In genomic region chr17:42585353-42585752, GRCh38 we compare ENCODE assay signal across 17 cellular contexts. TPM values are rescaled to one million over a fixed set of nuclear protein-coding genes. Genes with fewer than 3 reads are reported as not detected.
A peak's percentile ranks its signal among the peaks of the same experiment; 100 is the strongest.
DNase-seq lines count a peak whose midpoint lies in the region; ATAC-seq and TF ChIP-seq lines count a peak whose summit lies in the region.
"Had no signal": no experiment of that assay in that cellular context is flagged by ENCODE, and none has a peak within 500 bp of the region (broad histone marks: within the 10 kb centered on the region; RNA-seq: fewer than 3 reads in every experiment).

No MANE protein-coding gene starts in this region.

- peaks cover 66 to 96% of the 10 kb centered on the region in 2 experiments for H3K36me3 ChIP-seq in mesenchymal stem cell (ENCODE audit: control insufficient read depth in 1 of 2, insufficient read depth in 2 of 2, low read depth in 1 of 2, low read length in 2 of 2)

- no peak overlapping the region for H2AK5ac ChIP-seq in mesenchymal stem cell (ENCODE audit: low read length, severe bottlenecking)

- H3K4me3 ChIP-seq in AG10803 (ENCODE audit: low read length) (no peak overlapping the region), choroid plexus epithelial cell (ENCODE audit: low read depth, low read length) (no peak overlapping the region), mesenchymal stem cell (ENCODE audit: insufficient read depth in 1 of 2, low read depth in 1 of 2, low read length in 2 of 2) (no peak overlapping the region)
- H3K4me3 ChIP-seq: ascending aorta, tibial nerve had no signal

- no peak overlapping the region for H3K18ac ChIP-seq in mesenchymal stem cell (ENCODE audit: low read depth in 1 of 2, low read length in 2 of 2)

- no peak overlapping the region for H4K8ac ChIP-seq in mesenchymal stem cell (ENCODE audit: low read length)

- no peak overlapping the region for H2AFZ ChIP-seq in mesenchymal stem cell (ENCODE audit: low read depth, low read length)

- H3K4me1 ChIP-seq in mesenchymal stem cell (ENCODE audit: control insufficient read depth, insufficient read depth, low read depth, low read length): no peaks in the 10 kb centered on the region
- H3K4me1 ChIP-seq: ascending aorta had no signal

- H3K27ac Mint-ChIP-seq in IgD-negative memory B cell (peak overlapping the region in 2 of 3 donors; percentile 37 to 87), T-cell (no peak overlapping the region)
- H3K27ac Mint-ChIP-seq: activated CD4-positive, alpha-beta T cell treated with anti-CD3 and anti-CD28 coated beads, Interleukin-2, amount 10 ng/mL, durations not matched to agents 7 days and 5 days; activated T-helper 1 cell treated with anti-CD3 and anti-CD28 coated beads, Interleukin-12 subunit alpha, Interleukin-12 subunit beta, Interleukin-2, Interleukin-4 antibody, amounts not matched to agents 30 ng/mL and 10 ng/mL and 1 ng/mL, durations not matched to agents 14 hours and 24 hours and 36 hours had no signal

- H3K27ac ChIP-seq in mesenchymal stem cell (ENCODE audit: low read length, poor library complexity, severe bottlenecking): no peak overlapping the region
- H3K27ac ChIP-seq: ascending aorta, tibial nerve had no signal

- H3K23ac ChIP-seq in mesenchymal stem cell (ENCODE audit: low read length in 2 of 2): no peak overlapping the region

- no peaks in the 10 kb centered on the region for H3K27me3 Mint-ChIP-seq in IgD-negative memory B cell
- H3K27me3 Mint-ChIP-seq in T-cell: no peaks in the 10 kb centered on the region
- H3K27me3 Mint-ChIP-seq: activated CD4-positive, alpha-beta T cell treated with anti-CD3 and anti-CD28 coated beads, Interleukin-2, amount 10 ng/mL, durations not matched to agents 7 days and 5 days; naive thymus-derived CD8-positive, alpha-beta T cell had no signal

- no peaks in the 10 kb centered on the region for H3K27me3 ChIP-seq in mesenchymal stem cell (ENCODE audit: control insufficient read depth in 1 of 2, insufficient read depth in 1 of 2, low read length in 2 of 2)
- H3K27me3 ChIP-seq: ascending aorta, tibial nerve had no signal

- no peak overlapping the region for H2BK15ac ChIP-seq in mesenchymal stem cell (ENCODE audit: low read depth, poor library complexity, severe bottlenecking)

- H3K79me1 ChIP-seq in mesenchymal stem cell (replicated peaks; ENCODE audit: low read length, poor library complexity, severe bottlenecking): peaks cover 28% of the 10 kb centered on the region

- TF ChIP-seq CTCF in AG10803 (conservative IDR thresholded peaks at IDR 0.05; ENCODE audit: low read length) (no peak), choroid plexus epithelial cell (conservative IDR thresholded peaks at IDR 0.05; ENCODE audit: low read depth, low read length) (no peak)

- CTCF ChIA-PET in T-cell (lab: Charles Lee): no interaction called here

- peak overlapping the region in 1 of 4 donors; percentile 68 for H3K4me3 Mint-ChIP-seq in IgD-negative memory B cell
- no peak overlapping the region for H3K4me3 Mint-ChIP-seq in T-cell
- H3K4me3 Mint-ChIP-seq: activated CD4-positive, alpha-beta T cell treated with anti-CD3 and anti-CD28 coated beads, Interleukin-2, amount 10 ng/mL, durations not matched to agents 7 days and 5 days; activated T-helper 1 cell treated with anti-CD3 and anti-CD28 coated beads, Interleukin-12 subunit alpha, Interleukin-12 subunit beta, Interleukin-2, Interleukin-4 antibody, amounts not matched to agents 30 ng/mL and 10 ng/mL and 1 ng/mL, durations not matched to agents 14 hours and 24 hours and 36 hours; naive thymus-derived CD8-positive, alpha-beta T cell had no signal

- H3K9me3 Mint-ChIP-seq in IgD-negative memory B cell (no peaks in the 10 kb centered on the region), T-cell (no peaks in the 10 kb centered on the region)
- H3K9me3 Mint-ChIP-seq: activated CD4-positive, alpha-beta T cell treated with anti-CD3 and anti-CD28 coated beads, Interleukin-2, amount 10 ng/mL, durations not matched to agents 7 days and 5 days; activated T-helper 1 cell treated with anti-CD3 and anti-CD28 coated beads, Interleukin-12 subunit alpha, Interleukin-12 subunit beta, Interleukin-2, Interleukin-4 antibody, amounts not matched to agents 30 ng/mL and 10 ng/mL and 1 ng/mL, durations not matched to agents 14 hours and 24 hours and 36 hours; naive thymus-derived CD8-positive, alpha-beta T cell had no signal

- 75% methylated on average over 1 of the region's 1 CpG for WGBS in mesenchymal stem cell

- no peak overlapping the region for H3K14ac ChIP-seq in mesenchymal stem cell (ENCODE audit: low read length in 2 of 2)

- no peaks in the 10 kb centered on the region for H3K36me3 Mint-ChIP-seq in IgD-negative memory B cell
- H3K36me3 Mint-ChIP-seq in T-cell: peaks cover 47% of the 10 kb centered on the region

- H2BK120ac ChIP-seq in mesenchymal stem cell (ENCODE audit: low read depth, low read length): no peak overlapping the region

- no peak overlapping the region for H3K4me2 ChIP-seq in mesenchymal stem cell (ENCODE audit: low read length, poor library complexity, severe bottlenecking)

- no peak overlapping the region for H3K4ac ChIP-seq in mesenchymal stem cell (ENCODE audit: low read depth in 1 of 2, low read length in 2 of 2)

- no peak overlapping the region for H4K91ac ChIP-seq in mesenchymal stem cell (ENCODE audit: low read length)

- no peaks in the 10 kb centered on the region for H3K9me3 ChIP-seq in mesenchymal stem cell (ENCODE audit: control insufficient read depth, low read length)
- H3K9me3 ChIP-seq: ascending aorta, tibial nerve had no signal

- H2BK12ac ChIP-seq in mesenchymal stem cell (ENCODE audit: low read length in 2 of 2): no peak overlapping the region

- POLR2A ChIA-PET in T-cell (lab: Charles Lee): interaction anchor here in 1 of 2 donors (0.6 kb wide), 1 partner anchor 27 kb away, joined by 5 read pairs; no protein-coding TSS in a partner anchor

- DNase-seq in AG10803 (ENCODE audit: low read depth) (peak; percentile 44), choroid plexus epithelial cell (ENCODE audit: low read depth) (peak; percentile 24), mesenchymal stem cell (peak; percentile 25), retina (no peak), T-cell (no peak), AG20443 (ENCODE audit: low spot score) (no peak), NCI-H1105 (lab: John Stamatoyannopoulos, UW) (no peak)
- DNase-seq: activated CD4-positive, alpha-beta T cell treated with anti-CD3 and anti-CD28 coated beads, Interleukin-2, amount 10 ng/mL, durations not matched to agents 7 days and 5 days; hypothalamus; naive thymus-derived CD8-positive, alpha-beta T cell; NCI-H2107; NCI-H748 treated with DMSO at 0.1 percent for 48 hours; T-helper 9 cell had no signal

- peaks cover 20 to 28% (median 21%) of the 10 kb centered on the region in 3 donors for H3K4me1 Mint-ChIP-seq in IgD-negative memory B cell
- peaks cover 0 to 8% (median 3%) of the 10 kb centered on the region in 3 donors for H3K4me1 Mint-ChIP-seq in T-cell

- H2BK5ac ChIP-seq in mesenchymal stem cell (ENCODE audit: low read depth, low read length, poor library complexity, severe bottlenecking): no peak overlapping the region

- ATAC-seq in T-cell (replicated peaks in 1 of 4): no peak
- ATAC-seq: naive thymus-derived CD8-positive, alpha-beta T cell had no signal

- no peak overlapping the region for H3K9ac ChIP-seq in mesenchymal stem cell (ENCODE audit: low read length)

RNA-seq across cellular contexts. Expression of gene PSMC3IP, which starts 7.8 kb away (rescaled TPM):
- 2.9 TPM for polyA plus RNA-seq in IgD-negative memory B cell
- polyA plus RNA-seq in mesenchymal stem cell (2013, experiment 1 of 2): 5.2 TPM
- polyA plus RNA-seq in mesenchymal stem cell (2013, experiment 2 of 2): 4.7 TPM
- total RNA-seq in T-cell: 1 to 10 TPM; 2.2 to 4.3 (median 3.2) TPM

RNA-seq across cellular contexts. Expression of gene MLX, which starts 18.5 kb away (rescaled TPM):
- 44.8 TPM for polyA plus RNA-seq in IgD-negative memory B cell
- 45.3 TPM for polyA plus RNA-seq in mesenchymal stem cell (2013, experiment 1 of 2)
- 45.3 TPM for polyA plus RNA-seq in mesenchymal stem cell (2013, experiment 2 of 2)
- 10 to 100 TPM; 31.4 to 68.9 (median 61.2) TPM for total RNA-seq in T-cell

RNA-seq across cellular contexts. Expression of gene COASY, which starts 23.4 kb away (rescaled TPM):
- polyA plus RNA-seq in IgD-negative memory B cell: 64.9 TPM
- 77.2 TPM for polyA plus RNA-seq in mesenchymal stem cell (2013, experiment 1 of 2)
- 75.7 TPM for polyA plus RNA-seq in mesenchymal stem cell (2013, experiment 2 of 2)
- total RNA-seq in T-cell: 10 to 100 TPM; 43.2 to 79.0 (median 74.9) TPM

RNA-seq across cellular contexts. Expression of gene RETREG3, which starts 23.8 kb away (rescaled TPM):
- 105 TPM for polyA plus RNA-seq in IgD-negative memory B cell
- 33.5 TPM for polyA plus RNA-seq in mesenchymal stem cell (2013, experiment 1 of 2)
- 33.9 TPM for polyA plus RNA-seq in mesenchymal stem cell (2013, experiment 2 of 2)
- total RNA-seq in T-cell: 100 to 1,000 TPM in 3 of 5 donors, 10 to 100 TPM in 2; 72.4 to 150 (median 139) TPM

RNA-seq across cellular contexts. Expression of gene TUBG1, which starts 24.1 kb away (rescaled TPM):
- polyA plus RNA-seq in IgD-negative memory B cell: 11.8 TPM
- polyA plus RNA-seq in mesenchymal stem cell (2013, experiment 1 of 2): 43.7 TPM
- 42.6 TPM for polyA plus RNA-seq in mesenchymal stem cell (2013, experiment 2 of 2)
- total RNA-seq in T-cell: 10 to 100 TPM in 3 of 5 donors, 1 to 10 TPM in 2; 6.5 to 18.9 (median 16.2) TPM

Comparison
In these comparisons a context has a peak if more than half of its experiments do, and no peak if none do; other contexts are left out.
1. DNase-seq: peak in AG10803 (single experiment), choroid plexus epithelial cell (single experiment) and mesenchymal stem cell (single experiment); none in retina (single experiment), T-cell (0 of 34), AG20443 (single experiment) and NCI-H1105 (single experiment).
2. H3K27ac Mint-ChIP-seq: peak in IgD-negative memory B cell (2 of 3); none in T-cell (0 of 2).